Comparison of ENCODE assay signal across 8 cellular contexts in the genomic region with DNA sequence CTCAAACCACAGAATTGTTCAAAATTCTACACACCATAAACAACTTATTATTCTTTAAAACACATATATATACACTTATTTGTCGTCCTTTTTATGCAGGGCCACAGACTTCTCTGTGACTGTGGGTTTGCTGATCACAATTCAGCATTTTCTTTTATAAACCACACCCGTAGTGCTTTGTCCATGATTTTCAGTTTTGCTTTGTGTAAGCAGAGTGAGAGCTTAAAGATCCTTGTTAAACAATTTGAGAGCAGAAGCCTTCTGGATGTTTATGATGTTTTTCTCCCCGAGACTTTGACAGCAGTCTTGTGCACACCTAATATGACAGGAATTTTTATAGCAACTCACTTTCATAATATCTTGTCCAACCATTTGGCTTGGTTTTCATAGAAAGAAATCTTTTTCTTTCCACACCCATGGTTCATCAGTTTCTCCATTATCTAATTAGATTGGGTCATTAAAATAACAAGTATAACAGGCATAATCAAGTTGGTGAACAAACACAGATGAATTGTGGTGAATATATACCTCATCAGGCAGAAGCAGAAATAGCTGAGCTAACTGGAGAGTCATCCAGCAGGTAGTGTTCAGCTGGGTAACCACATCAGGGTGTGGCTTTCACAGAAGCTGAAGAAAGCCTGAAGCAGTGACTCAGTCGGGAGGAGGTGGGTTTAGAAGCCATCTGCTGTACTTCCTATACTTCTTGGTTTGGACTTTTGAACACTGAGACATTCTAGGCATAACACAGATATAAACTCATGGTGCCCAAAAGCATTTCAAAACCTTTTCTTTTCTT. TPM values are rescaled to one million over a fixed set of nuclear protein-coding genes. Genes with fewer than 3 reads are reported as not detected.
A peak's percentile ranks its signal among the peaks of the same experiment; 100 is the strongest.
DNase-seq lines count a peak whose midpoint lies in the region; ATAC-seq and TF ChIP-seq lines count a peak whose summit lies in the region.

No MANE protein-coding gene starts in this region.

- H3K36me3 ChIP-seq in PC-3 (ENCODE audit: low read depth, low read length) (no peaks in the 10 kb centered on the region), HAP-1 (replicated peaks) (no peaks in the 10 kb centered on the region)

- no peak overlapping the region for H3K9ac ChIP-seq in PC-3 (ENCODE audit: low read length)

- intact Hi-C loops in PC-3 (cut with micrococcal nuclease), result loop anchor here (1.0 kb wide), 1 partner anchor 43 kb away; no protein-coding TSS in a partner anchor

- H3K9me3 ChIP-seq in PC-3 (ENCODE audit: low read length) (no peaks in the 10 kb centered on the region), HAP-1 (no peaks in the 10 kb centered on the region)

- no TSS peak for BruUV-seq in PC-3 (replicated peaks; lab: Mats Ljungman, UMichigan)

- H3K4me3 ChIP-seq in PC-3 (ENCODE audit: low read length), result peak overlapping the region; percentile 44
- H3K4me3 ChIP-seq in foreskin fibroblast (ENCODE audit: low read depth in 1 of 2, low read length in 2 of 2), result no peak overlapping the region
- H3K4me3 ChIP-seq in HAP-1, result no peak overlapping the region

- no peaks in the 10 kb centered on the region for H3K9me3 Mint-ChIP-seq in activated naive CD4-positive, alpha-beta T cell treated with anti-CD3 and anti-CD28 coated beads, Interleukin-2, amount 10 ng/mL, durations not matched to agents 7 days and 5 days
- peaks cover 4% of the 10 kb centered on the region for H3K9me3 Mint-ChIP-seq in nephron progenitor cell

- peak overlapping the region; percentile 91 for H3K27ac Mint-ChIP-seq in activated naive CD4-positive, alpha-beta T cell treated with anti-CD3 and anti-CD28 coated beads, Interleukin-2, amount 10 ng/mL, durations not matched to agents 7 days and 5 days
- no peak overlapping the region for H3K27ac Mint-ChIP-seq in nephron progenitor cell

- peaks cover 36% of the 10 kb centered on the region for H3K4me1 Mint-ChIP-seq in activated naive CD4-positive, alpha-beta T cell treated with anti-CD3 and anti-CD28 coated beads, Interleukin-2, amount 10 ng/mL, durations not matched to agents 7 days and 5 days
- peaks cover 16% of the 10 kb centered on the region for H3K4me1 Mint-ChIP-seq in nephron progenitor cell

- H3K4me3 Mint-ChIP-seq in activated naive CD4-positive, alpha-beta T cell treated with anti-CD3 and anti-CD28 coated beads, Interleukin-2, amount 10 ng/mL, durations not matched to agents 7 days and 5 days, result peak overlapping the region; percentile 12
- no peak overlapping the region for H3K4me3 Mint-ChIP-seq in nephron progenitor cell

- H3K27me3 Mint-ChIP-seq in activated naive CD4-positive, alpha-beta T cell treated with anti-CD3 and anti-CD28 coated beads, Interleukin-2, amount 10 ng/mL, durations not matched to agents 7 days and 5 days, result no peaks in the 10 kb centered on the region
- peaks cover 8% of the 10 kb centered on the region for H3K27me3 Mint-ChIP-seq in nephron progenitor cell (ENCODE audit: low read depth, poor library complexity)

- TF ChIP-seq CTCF in PC-3 (conservative IDR thresholded peaks at IDR 0.05; ENCODE audit: low read depth, low read length) (no peak), nephron progenitor cell (IDR thresholded peaks at IDR 0.05) (no peak), foreskin fibroblast (IDR thresholded peaks at IDR 0.05; ENCODE audit: low read depth, low read length) (no peak)

- no peaks in the 10 kb centered on the region for H3K27me3 ChIP-seq in PC-3 (ENCODE audit: low read length)
- no peaks in the 10 kb centered on the region for H3K27me3 ChIP-seq in HAP-1 (ENCODE audit: low read depth)

- ATAC-seq in GM19463 (IDR thresholded peaks at IDR 0.05; ENCODE audit: unreplicated experiment) (peak; percentile 65), PC-3 (peak; percentile 100)

- CTCF ChIA-PET in PC-3 (lab: Charles Lee), result interaction anchor here (0.6 kb wide), 2 partner anchors 74 kb away, joined by 9 to 10 read pairs; no protein-coding TSS in a partner anchor
- CTCF ChIA-PET in activated naive CD4-positive, alpha-beta T cell treated with anti-CD3 and anti-CD28 coated beads, Interleukin-2, amount 10 ng/mL, durations not matched to agents 7 days and 5 days (lab: Charles Lee), result interaction anchor here (1.0 to 1.3 kb wide), 2 partner anchors 12 to 360 kb away, joined by 4 read pairs; no protein-coding TSS in a partner anchor

- POLR2A ChIA-PET in PC-3 (lab: Charles Lee; ENCODE audit: unreplicated experiment), result interaction anchor here (0.6 kb wide), 1 partner anchor 30 kb away, joined by 3 read pairs; no protein-coding TSS in a partner anchor

- peak overlapping the region; percentile 62 for H3K27ac ChIP-seq in PC-3 (ENCODE audit: low read length)

- peak overlapping the region; percentile 42; the same call in 1 of the 2 replicates for H2AFZ ChIP-seq in PC-3 (ENCODE audit: low read length)

- peaks cover 16% of the 10 kb centered on the region for H3K4me1 ChIP-seq in PC-3 (ENCODE audit: insufficient read depth, low read length)
- peaks cover 7% of the 10 kb centered on the region for H3K4me1 ChIP-seq in HAP-1

- H3F3A ChIP-seq in PC-3 (ENCODE audit: low read length, unreplicated experiment), result no peaks in the 10 kb centered on the region

- H3K79me2 ChIP-seq in PC-3 (ENCODE audit: low read length), result no peaks in the 10 kb centered on the region

- peaks cover 80% of the 10 kb centered on the region for H3K36me3 Mint-ChIP-seq in activated naive CD4-positive, alpha-beta T cell treated with anti-CD3 and anti-CD28 coated beads, Interleukin-2, amount 10 ng/mL, durations not matched to agents 7 days and 5 days
- H3K36me3 Mint-ChIP-seq in nephron progenitor cell (ENCODE audit: low read depth), result no peaks in the 10 kb centered on the region

- peak; percentile 90 for DNase-seq in PC-3
- DNase-seq in activated naive CD4-positive, alpha-beta T cell treated with anti-CD3 and anti-CD28 coated beads, Interleukin-2, amount 10 ng/mL, durations not matched to agents 7 days and 5 days, result peak; percentile 83
- DNase-seq in stimulated activated CD4-positive, alpha-beta T cell treated with anti-CD3 and anti-CD28 coated beads, Interleukin-12 subunit alpha, Interleukin-12 subunit beta, amount 100 ng/mL, for 24 hours (ENCODE audit: low read depth in 2 of 2), result peak; percentile 28 to 37
- no peak for DNase-seq in midbrain (lab: John Stamatoyannopoulos, UW)
- no peak for DNase-seq in nephron progenitor cell
- no peak for DNase-seq in foreskin fibroblast
- DNase-seq in HAP-1 (ENCODE audit: low spot score in 2 of 2), result no peak

- in situ Hi-C loops in HAP-1 (cut with MboI; ENCODE audit: low sequenced_read_pairs), result no loop called here

- peak overlapping the region; percentile 73 for H3K4me2 ChIP-seq in PC-3 (ENCODE audit: low read length)

- H3K9me2 ChIP-seq in PC-3 (replicated peaks; ENCODE audit: low read length), result no peaks in the 10 kb centered on the region

- H4K20me1 ChIP-seq in PC-3 (ENCODE audit: low read length), result no peaks in the 10 kb centered on the region

RNA-seq across cellular contexts. Expression of a gene that starts 57.1 kb away (rescaled TPM):
- 14.0 and 18.3 TPM in 2 replicates for total RNA-seq in PC-3 (2014; rRNA removed)

Comparison
In these comparisons a context has a peak if more than half of its experiments do, and no peak if none do; other contexts are left out.
1. DNase-seq: peak in PC-3 (single experiment), activated naive CD4-positive, alpha-beta T cell treated with anti-CD3 and anti-CD28 coated beads, Interleukin-2, amount 10 ng/mL, durations not matched to agents 7 days and 5 days (single experiment) and stimulated activated CD4-positive, alpha-beta T cell treated with anti-CD3 and anti-CD28 coated beads, Interleukin-12 subunit alpha, Interleukin-12 subunit beta, amount 100 ng/mL, for 24 hours (2 of 2); none in midbrain (single experiment), nephron progenitor cell (single experiment), foreskin fibroblast (0 of 2) and HAP-1 (0 of 2).